ENCODE assay signal across 39 cellular contexts in genomic region chr22:23720855-23721254, GRCh38. TPM values are rescaled to one million over a fixed set of nuclear protein-coding genes. Genes with fewer than 3 reads are reported as not detected.
"Had no signal": no experiment of that assay in that cellular context is flagged by ENCODE, and none has a peak within 500 bp of the region (broad histone marks: within the 10 kb centered on the region; RNA-seq: fewer than 3 reads in every experiment).

No MANE protein-coding gene starts in this region.

- H3K36me3 ChIP-seq: MG63 had no signal

- H3K27me3 ChIP-seq: MG63 had no signal

- DNase-seq: Karpas-422, Kasumi-1, MG63, MM.1S, MV-4-11, NCI-H1048, NCI-H1092, NCI-H1092 treated with DMSO at 0.1 percent for 48 hours, NCI-H1105, NCI-H1105 treated with DMSO at 0.1 percent for 48 hours, NCI-H1417, NCI-H1417 treated with DMSO at 0.1 percent for 48 hours, NCI-H1436, NCI-H1436 treated with DMSO at 0.1 percent for 48 hours, NCI-H146, NCI-H1694, NCI-H1694 treated with DMSO at 0.1 percent for 48 hours, NCI-H187, NCI-H1930, NCI-H2029, NCI-H2029 treated with DMSO at 0.1 percent for 48 hours, NCI-H2081, NCI-H2081 treated with DMSO at 0.1 percent for 48 hours, NCI-H2107, NCI-H2171, NCI-H2171 treated with DMSO at 0.1 percent for 48 hours, NCI-H2227 treated with DMSO at 0.1 percent for 48 hours, NCI-H226, NCI-H345, NCI-H446, NCI-H446 treated with DMSO at 0.1 percent for 48 hours, NCI-H510A, NCI-H510A treated with DMSO at 0.1 percent for 48 hours, NCI-H524, NCI-H524 treated with DMSO at 0.1 percent for 48 hours had no signal

- H3K4me3 ChIP-seq: MG63 had no signal

- H3K9me3 ChIP-seq: MG63 had no signal

RNA-seq across cellular contexts. Expression of gene RGL4, which starts 30.0 kb away (rescaled TPM):
- total RNA-seq: LHCN-M2, M059J, MCF 10A had no signal

RNA-seq across cellular contexts. Expression of gene VPREB3, which starts 33.4 kb away (rescaled TPM):
- total RNA-seq: LHCN-M2, M059J, MCF 10A, NCI-H460 had no signal

RNA-seq across cellular contexts. Expression of gene C22orf15, which starts 41.9 kb away (rescaled TPM):
- total RNA-seq: LHCN-M2, M059J, MCF 10A, NCI-H460 had no signal
